ENCODE assay signal across 13 cellular contexts in the genomic region with DNA sequence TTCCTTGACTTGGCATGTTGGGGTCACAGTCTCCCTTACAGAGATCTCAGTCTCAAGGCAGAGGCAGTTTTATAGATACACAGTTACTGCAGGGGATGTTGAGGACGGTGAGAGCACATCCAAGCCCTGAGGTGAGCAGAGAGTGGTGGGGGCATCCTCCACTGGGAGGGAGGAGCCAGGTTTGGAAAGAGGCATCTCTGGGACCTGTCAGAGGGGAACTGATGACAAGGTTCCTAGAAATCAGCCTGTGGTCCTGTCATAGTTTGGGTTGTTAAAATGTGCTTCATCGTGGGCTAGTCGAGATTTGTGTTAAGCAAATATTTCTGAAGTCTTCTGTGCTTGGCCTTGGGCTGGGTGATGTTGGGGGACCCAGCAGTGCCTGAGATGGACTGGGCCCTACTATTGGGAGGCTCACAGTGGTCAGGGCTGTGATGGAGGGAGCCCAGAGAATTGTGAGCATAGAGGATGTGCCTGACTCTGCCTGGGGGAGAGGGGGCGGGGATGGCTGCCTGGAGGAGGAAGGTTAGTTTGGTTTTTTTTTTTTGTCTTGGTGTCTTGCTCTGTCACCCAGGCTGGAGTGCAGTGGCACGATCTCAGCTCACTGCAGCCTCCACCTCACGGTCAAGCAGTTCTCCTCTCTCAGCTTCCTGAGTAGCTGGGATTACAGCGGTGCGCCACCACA. TPM values are rescaled to one million over a fixed set of nuclear protein-coding genes. Genes with fewer than 3 reads are reported as not detected.
DNase-seq lines count a peak whose midpoint lies in the region; ATAC-seq and TF ChIP-seq lines count a peak whose summit lies in the region.
"Had no signal": no experiment of that assay in that cellular context is flagged by ENCODE, and none has a peak within 500 bp of the region (broad histone marks: within the 10 kb centered on the region; RNA-seq: fewer than 3 reads in every experiment).

No MANE protein-coding gene starts in this region.

- peaks cover 27 to 57% of the 10 kb centered on the region in 2 donors for H3K36me3 Mint-ChIP-seq in CD4-positive, alpha-beta memory T cell
- H3K36me3 Mint-ChIP-seq in HFFc6 (ENCODE audit: low read depth), result peaks cover 53% of the 10 kb centered on the region
- H3K36me3 Mint-ChIP-seq in activated T-helper 17 cell treated with anti-CD3 and anti-CD28 coated beads, Interleukin-2, amount 50 U/mL, for 72 hours (ENCODE audit: low read depth), result peaks cover 99% of the 10 kb centered on the region
- peaks cover 3 to 72% (median 11%) of the 10 kb centered on the region in 3 donors for H3K36me3 Mint-ChIP-seq in naive thymus-derived CD8-positive, alpha-beta T cell

- no peaks in the 10 kb centered on the region for H3K27me3 ChIP-seq in CD4-positive, alpha-beta memory T cell (ENCODE audit: insufficient read depth, low read length)

- POLR2A ChIA-PET in CD4-positive, alpha-beta memory T cell (lab: Charles Lee; ENCODE audit: partially characterized antibody), result interaction anchor here (0.6 to 5.5 kb wide), 3 partner anchors 9 to 83 kb away, joined by 3 to 153 read pairs (median 3); partner anchors contain the start of genes EID2B and RPS16
- POLR2A ChIA-PET in naive thymus-derived CD8-positive, alpha-beta T cell (lab: Charles Lee), result interaction anchor here (1.0 to 1.6 kb wide), 2 partner anchors 13 to 84 kb away, joined by 3 to 5 read pairs; partner anchors contain the start of genes EID2B and RPS16

- H3K27ac ChIP-seq in CD4-positive, alpha-beta memory T cell (ENCODE audit: low read depth, low read length), result peak overlapping the region; percentile 12
- H3K27ac ChIP-seq: C4-2B, thoracic aorta had no signal

- peaks cover 19% of the 10 kb centered on the region for H3K36me3 ChIP-seq in CD4-positive, alpha-beta memory T cell (ENCODE audit: insufficient read depth, low read length)

- peak in 1 of 5 donors; percentile 21 for DNase-seq in CD4-positive, alpha-beta memory T cell
- no peak for DNase-seq in HFFc6
- DNase-seq in naive thymus-derived CD8-positive, alpha-beta T cell, result no peak
- DNase-seq in posterior cingulate gyrus, result no peak
- DNase-seq in posterior vena cava (ENCODE audit: low spot score), result no peak
- DNase-seq: amygdala, cortex of kidney, SHP77 treated with DMSO at 0.1 percent for 48 hours had no signal

- H3K4me1 Mint-ChIP-seq in CD4-positive, alpha-beta memory T cell, result peaks cover 52 to 83% (median 70%) of the 10 kb centered on the region in 4 donors
- peaks cover 71% of the 10 kb centered on the region for H3K4me1 Mint-ChIP-seq in HFFc6 (ENCODE audit: low read depth)
- peaks cover 43% of the 10 kb centered on the region for H3K4me1 Mint-ChIP-seq in activated T-helper 17 cell treated with anti-CD3 and anti-CD28 coated beads, Interleukin-2, amount 50 U/mL, for 72 hours
- peaks cover 50 to 87% (median 80%) of the 10 kb centered on the region in 4 donors for H3K4me1 Mint-ChIP-seq in naive thymus-derived CD8-positive, alpha-beta T cell

- TF ChIP-seq CTCF in HFFc6 (IDR thresholded peaks at IDR 0.05), result no peak

- intact Hi-C loops in CD4-positive, alpha-beta memory T cell (cut with micrococcal nuclease), result loop anchor here (5.0 kb wide), 1 partner anchor 383 kb away; the partner anchor contains the start of gene DYRK1B
- intact Hi-C loops in posterior cingulate gyrus (cut with DNase I) (loop anchor here (5.0 kb wide), 1 partner anchor 33 kb away; the partner anchor contains the start of gene TIMM50), posterior vena cava (cut with DNase I) (loop anchor here in 1 of 2 donors (5.0 kb wide), 1 partner anchor 83 kb away; the partner anchor contains the start of gene EID2B)

- no peak overlapping the region for H3K4me3 ChIP-seq in CD4-positive, alpha-beta memory T cell (ENCODE audit: low read length in 2 of 2)
- H3K4me3 ChIP-seq: thoracic aorta had no signal

- no peaks in the 10 kb centered on the region for H3K9me3 Mint-ChIP-seq in CD4-positive, alpha-beta memory T cell
- peaks cover 3% of the 10 kb centered on the region; the same call in 1 of the 2 replicates for H3K9me3 Mint-ChIP-seq in HFFc6
- H3K9me3 Mint-ChIP-seq in activated T-helper 17 cell treated with anti-CD3 and anti-CD28 coated beads, Interleukin-2, amount 50 U/mL, for 72 hours, result no peaks in the 10 kb centered on the region
- H3K9me3 Mint-ChIP-seq in naive thymus-derived CD8-positive, alpha-beta T cell, result no peaks in the 10 kb centered on the region

- peak overlapping the region in 7 of 8 donors; percentile 53 to 89 (median 65) for H3K4me3 Mint-ChIP-seq in CD4-positive, alpha-beta memory T cell
- peak overlapping the region; percentile 30; the same call in 1 of the 2 replicates for H3K4me3 Mint-ChIP-seq in HFFc6
- peak overlapping the region; percentile 93 for H3K4me3 Mint-ChIP-seq in activated T-helper 17 cell treated with anti-CD3 and anti-CD28 coated beads, Interleukin-2, amount 50 U/mL, for 72 hours
- H3K4me3 Mint-ChIP-seq in naive thymus-derived CD8-positive, alpha-beta T cell, result peak overlapping the region; percentile 36 to 100 (median 98)

- no peaks in the 10 kb centered on the region for H3K9me3 ChIP-seq in CD4-positive, alpha-beta memory T cell (ENCODE audit: control insufficient read depth in 1 of 2, low read length in 2 of 2)
- H3K9me3 ChIP-seq: thoracic aorta had no signal

- CTCF ChIA-PET in CD4-positive, alpha-beta memory T cell (lab: Charles Lee; ENCODE audit: partially characterized antibody), result interaction anchor here (1.1 kb wide), 1 partner anchor 25 kb away, joined by 3 read pairs; no protein-coding TSS in a partner anchor

- ATAC-seq in activated T-helper 17 cell treated with anti-CD3 and anti-CD28 coated beads, Interleukin-2, amount 50 U/mL, for 72 hours (replicated peaks), result no peak
- ATAC-seq in naive thymus-derived CD8-positive, alpha-beta T cell, result no peak
- ATAC-seq in HG03025 (IDR thresholded peaks at IDR 0.05; ENCODE audit: low FRiP score, unreplicated experiment) (no peak), HG03196 (IDR thresholded peaks at IDR 0.05; ENCODE audit: unreplicated experiment) (no peak)

- H3K27ac Mint-ChIP-seq in CD4-positive, alpha-beta memory T cell, result peak overlapping the region; percentile 70 to 93 (median 77)
- H3K27ac Mint-ChIP-seq in HFFc6, result peak overlapping the region; percentile 80
- peak overlapping the region; percentile 99 for H3K27ac Mint-ChIP-seq in activated T-helper 17 cell treated with anti-CD3 and anti-CD28 coated beads, Interleukin-2, amount 50 U/mL, for 72 hours
- H3K27ac Mint-ChIP-seq in naive thymus-derived CD8-positive, alpha-beta T cell, result peak overlapping the region; percentile 20 to 99 (median 83)

- peaks cover 70% of the 10 kb centered on the region for H3K4me1 ChIP-seq in CD4-positive, alpha-beta memory T cell (ENCODE audit: insufficient read depth, low read length)

- no peaks in the 10 kb centered on the region for H3K27me3 Mint-ChIP-seq in CD4-positive, alpha-beta memory T cell
- H3K27me3 Mint-ChIP-seq in HFFc6 (ENCODE audit: insufficient read depth), result peaks cover 14% of the 10 kb centered on the region
- H3K27me3 Mint-ChIP-seq in activated T-helper 17 cell treated with anti-CD3 and anti-CD28 coated beads, Interleukin-2, amount 50 U/mL, for 72 hours, result no peaks in the 10 kb centered on the region
- H3K27me3 Mint-ChIP-seq in naive thymus-derived CD8-positive, alpha-beta T cell, result no peaks in the 10 kb centered on the region

RNA-seq across cellular contexts. Expression of gene SUPT5H, which starts 3.9 kb away (rescaled TPM):
- 100 to 1,000 TPM; 234 to 236 TPM for total RNA-seq in CD4-positive, alpha-beta memory T cell
- 100 to 1,000 TPM in 1 of 2 donors, 10 to 100 TPM in 1; 47.4 to 111 TPM for polyA plus RNA-seq in CD4-positive, alpha-beta memory T cell
- total RNA-seq in HFFc6 (2021; fragmentation: NEBNext Ultra II Directional; extraction: Animal tissue kit (Norgen Biotek cat#: 25700)), result 100 to 1,000 TPM; 102 to 129 (median 107) TPM
- 100 to 1,000 TPM; 182 to 239 TPM for total RNA-seq in activated T-helper 17 cell treated with anti-CD3 and anti-CD28 coated beads, Interleukin-2, amount 50 U/mL, for 72 hours
- total RNA-seq in naive thymus-derived CD8-positive, alpha-beta T cell, result 100 to 1,000 TPM; 185 to 196 TPM
- 100 to 1,000 TPM in 1 of 3 donors, 10 to 100 TPM in 2; 79.9 to 115 (median 96.6) TPM for polyA plus RNA-seq in naive thymus-derived CD8-positive, alpha-beta T cell
- 10 to 100 TPM; 67.0 to 74.9 TPM for total RNA-seq in posterior vena cava

RNA-seq across cellular contexts. Expression of gene RPS16, which starts 13.5 kb away (rescaled TPM):
- 1,000 to 10,000 TPM; 4,061 to 4,227 TPM for total RNA-seq in CD4-positive, alpha-beta memory T cell
- polyA plus RNA-seq in CD4-positive, alpha-beta memory T cell, result 1,000 to 10,000 TPM; 1,590 to 2,052 TPM
- 1,000 to 10,000 TPM; 1,647 to 2,008 (median 1,885) TPM for total RNA-seq in HFFc6 (2021; fragmentation: NEBNext Ultra II Directional; extraction: Animal tissue kit (Norgen Biotek cat#: 25700))
- 1,000 to 10,000 TPM; 2,984 to 3,090 TPM for total RNA-seq in activated T-helper 17 cell treated with anti-CD3 and anti-CD28 coated beads, Interleukin-2, amount 50 U/mL, for 72 hours
- 1,000 to 10,000 TPM; 3,730 to 3,760 TPM for total RNA-seq in naive thymus-derived CD8-positive, alpha-beta T cell
- 1,000 to 10,000 TPM; 2,588 to 2,812 (median 2,742) TPM for polyA plus RNA-seq in naive thymus-derived CD8-positive, alpha-beta T cell
- 1,000 to 10,000 TPM; 1,159 to 1,295 TPM for total RNA-seq in posterior vena cava

RNA-seq across cellular contexts. Expression of gene TIMM50, which starts 31.4 kb away (rescaled TPM):
- 10 to 100 TPM; 47.2 to 49.6 TPM for total RNA-seq in CD4-positive, alpha-beta memory T cell
- 10 to 100 TPM; 39.1 to 50.4 TPM for polyA plus RNA-seq in CD4-positive, alpha-beta memory T cell
- total RNA-seq in HFFc6 (2021; fragmentation: NEBNext Ultra II Directional; extraction: Animal tissue kit (Norgen Biotek cat#: 25700)), result 100 to 1,000 TPM in 1 of 6 experiments, 10 to 100 TPM in 5; 86.2 to 104 (median 92.5) TPM
- 10 to 100 TPM; 51.5 to 95.1 TPM for total RNA-seq in activated T-helper 17 cell treated with anti-CD3 and anti-CD28 coated beads, Interleukin-2, amount 50 U/mL, for 72 hours
- 10 to 100 TPM; 47.5 to 52.1 TPM for total RNA-seq in naive thymus-derived CD8-positive, alpha-beta T cell
- polyA plus RNA-seq in naive thymus-derived CD8-positive, alpha-beta T cell, result 10 to 100 TPM; 41.4 to 53.3 (median 44.6) TPM
- total RNA-seq in posterior vena cava, result 10 to 100 TPM; 44.5 to 45.5 TPM

RNA-seq across cellular contexts. Expression of gene PLEKHG2, which starts 36.8 kb away (rescaled TPM):
- 10 to 100 TPM; 12.1 to 17.0 TPM for total RNA-seq in CD4-positive, alpha-beta memory T cell
- polyA plus RNA-seq in CD4-positive, alpha-beta memory T cell, result 1 to 10 TPM; 1.4 to 5.1 TPM
- total RNA-seq in HFFc6 (2021; fragmentation: NEBNext Ultra II Directional; extraction: Animal tissue kit (Norgen Biotek cat#: 25700)), result 10 to 100 TPM; 38.3 to 56.0 (median 45.7) TPM
- total RNA-seq in activated T-helper 17 cell treated with anti-CD3 and anti-CD28 coated beads, Interleukin-2, amount 50 U/mL, for 72 hours, result 10 to 100 TPM; 51.2 to 69.4 TPM
- total RNA-seq in naive thymus-derived CD8-positive, alpha-beta T cell, result 10 to 100 TPM; 14.3 to 23.8 TPM
- 1 to 10 TPM; 4.2 to 5.0 (median 4.8) TPM for polyA plus RNA-seq in naive thymus-derived CD8-positive, alpha-beta T cell
- total RNA-seq in posterior vena cava, result 10 to 100 TPM; 38.1 to 48.6 TPM

RNA-seq across cellular contexts. Expression of gene ZFP36, which starts 42.6 kb away (rescaled TPM):
- total RNA-seq in CD4-positive, alpha-beta memory T cell, result 100 to 1,000 TPM; 151 to 152 TPM
- 100 to 1,000 TPM; 164 to 191 TPM for polyA plus RNA-seq in CD4-positive, alpha-beta memory T cell
- total RNA-seq in HFFc6 (2021; fragmentation: NEBNext Ultra II Directional; extraction: Animal tissue kit (Norgen Biotek cat#: 25700)), result 10 to 100 TPM; 30.9 to 81.6 (median 68.5) TPM
- 100 to 1,000 TPM in 1 of 2 donors, 10 to 100 TPM in 1; 67.4 to 265 TPM for total RNA-seq in activated T-helper 17 cell treated with anti-CD3 and anti-CD28 coated beads, Interleukin-2, amount 50 U/mL, for 72 hours
- 100 to 1,000 TPM; 184 to 188 TPM for total RNA-seq in naive thymus-derived CD8-positive, alpha-beta T cell
- 100 to 1,000 TPM in 2 of 3 donors, 10 to 100 TPM in 1; 70.4 to 137 (median 109) TPM for polyA plus RNA-seq in naive thymus-derived CD8-positive, alpha-beta T cell
- total RNA-seq in posterior vena cava, result 100 to 1,000 TPM; 258 to 509 TPM

Comparison
In these comparisons a context has a peak if more than half of its experiments do, and no peak if none do; other contexts are left out.
1. H3K4me3 Mint-ChIP-seq: peak in every context shown above with its lines; median percentile 98 in naive thymus-derived CD8-positive, alpha-beta T cell; 93 in activated T-helper 17 cell treated with anti-CD3 and anti-CD28 coated beads, Interleukin-2, amount 50 U/mL, for 72 hours; 65 in CD4-positive, alpha-beta memory T cell; 30 in HFFc6.